In the genomic region with DNA sequence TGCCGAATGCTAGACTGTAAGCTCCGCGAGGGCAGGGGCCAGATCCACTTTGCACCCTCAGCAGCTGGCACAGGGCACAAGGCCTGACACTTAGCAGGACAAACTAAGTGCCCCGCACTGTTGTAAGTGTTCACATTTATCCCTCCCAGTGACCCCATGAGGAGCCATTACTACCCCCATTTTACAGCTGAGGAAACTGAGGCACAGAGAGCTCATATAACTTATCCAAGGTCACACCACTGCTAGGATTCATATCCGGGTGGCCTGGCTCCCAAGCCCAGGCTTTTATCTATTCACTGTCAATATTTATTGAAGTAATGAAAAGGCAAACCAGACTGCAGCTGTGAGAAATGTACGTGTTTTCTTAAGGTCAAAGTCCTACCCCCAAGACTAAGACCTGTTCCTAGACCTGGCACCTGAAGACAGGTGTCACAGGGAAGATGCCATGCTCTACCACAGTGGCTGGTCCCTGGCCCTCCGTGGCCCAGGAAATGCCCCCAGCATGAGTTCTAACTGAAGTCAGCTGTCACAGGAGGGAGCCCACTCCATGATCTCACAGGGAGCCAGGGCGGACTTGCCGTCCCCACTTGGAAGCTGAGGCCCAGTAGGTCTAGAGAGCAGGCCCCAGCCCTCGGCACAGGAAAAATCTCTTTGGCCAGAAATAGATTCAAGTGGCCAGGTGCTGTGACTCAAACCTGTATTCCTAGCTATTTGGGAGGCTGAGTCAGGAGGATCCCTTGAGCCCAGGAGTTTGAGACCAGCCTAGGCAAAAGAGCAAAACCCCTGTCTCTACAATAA, we compare ENCODE assay signal across 15 cellular contexts.
DNase-seq lines count a peak whose midpoint lies in the region; ATAC-seq, FAIRE-seq and TF ChIP-seq lines count a peak whose summit lies in the region.
"Had no signal": no experiment of that assay in that cellular context is flagged by ENCODE, and none has a peak within 500 bp of the region (broad histone marks: within the 10 kb centered on the region; RNA-seq: fewer than 3 reads in every experiment).

No MANE protein-coding gene starts in this region.

- CTCF ChIA-PET in HEK293 (lab: Yijun Ruan, JAX) (interaction anchor here (0.6 to 1.8 kb wide), 10 partner anchors 11 to 202 kb away, joined by 3 to 7 read pairs (median 3); no protein-coding TSS in a partner anchor), PC-3 (lab: Charles Lee) (no interaction called here)

- no peaks in the 10 kb centered on the region for H3K36me3 Mint-ChIP-seq in brain
- H3K36me3 Mint-ChIP-seq: activated naive CD4-positive, alpha-beta T cell treated with anti-CD3 and anti-CD28 coated beads, Interleukin-2, amount 50 U/mL, for 24 hours; CD8-positive, alpha-beta T cell; natural killer cell treated with Interleukin-12 subunit alpha and Interleukin-12 subunit beta and Interleukin-15 and Interleukin-18, amount 100 ng/mL, for 72 hours had no signal

- H3K4me1 ChIP-seq in HEK293 (ENCODE audit: control insufficient read depth, insufficient read depth, low read length), result no peaks in the 10 kb centered on the region
- peaks cover 50% of the 10 kb centered on the region for H3K4me1 ChIP-seq in lower lobe of right lung
- H3K4me1 ChIP-seq in small intestine (ENCODE audit: control insufficient read depth in 2 of 2, insufficient read depth in 1 of 2, low read depth in 1 of 2, low read length in 1 of 2), result peaks cover 7 to 11% of the 10 kb centered on the region in 2 donors
- peaks cover 21% of the 10 kb centered on the region for H3K4me1 ChIP-seq in PC-3 (ENCODE audit: insufficient read depth, low read length)

- no peaks in the 10 kb centered on the region for H3K9me3 Mint-ChIP-seq in brain
- H3K9me3 Mint-ChIP-seq: activated CD8-positive, alpha-beta T cell treated with anti-CD3 and anti-CD28 coated beads for 36 hours; activated naive CD4-positive, alpha-beta T cell treated with anti-CD3 and anti-CD28 coated beads, Interleukin-2, amount 50 U/mL, for 24 hours; CD8-positive, alpha-beta T cell; natural killer cell treated with Interleukin-12 subunit alpha and Interleukin-12 subunit beta and Interleukin-15 and Interleukin-18, amount 100 ng/mL, for 72 hours had no signal

- POLR2A ChIA-PET in HEK293 (lab: Yijun Ruan, JAX), result no interaction called here
- POLR2A ChIA-PET in PC-3 (lab: Charles Lee; ENCODE audit: unreplicated experiment), result no interaction called here

- H3F3A ChIP-seq in PC-3 (ENCODE audit: low read length, unreplicated experiment), result no peaks in the 10 kb centered on the region

- WGBS in small intestine, 3 donors, result 44 to 63% (median 51%) methylated on average over 10 of the region's 10 CpGs

- no peaks in the 10 kb centered on the region for H3K27me3 Mint-ChIP-seq in brain
- H3K27me3 Mint-ChIP-seq: activated CD8-positive, alpha-beta T cell treated with anti-CD3 and anti-CD28 coated beads for 36 hours; activated naive CD4-positive, alpha-beta T cell treated with anti-CD3 and anti-CD28 coated beads, Interleukin-2, amount 50 U/mL, for 24 hours; natural killer cell treated with Interleukin-12 subunit alpha and Interleukin-12 subunit beta and Interleukin-15 and Interleukin-18, amount 100 ng/mL, for 72 hours had no signal

- H3K27ac ChIP-seq in HEK293 (ENCODE audit: extremely low read depth, low read depth, low read length), result no peak overlapping the region
- H3K27ac ChIP-seq in lower lobe of right lung, result peak overlapping the region; percentile 82
- peak overlapping the region; percentile 92 to 93 for H3K27ac ChIP-seq in small intestine (ENCODE audit: low read depth in 1 of 2, low read length in 1 of 2)
- no peak overlapping the region for H3K27ac ChIP-seq in PC-3 (ENCODE audit: low read length)

- FAIRE-seq in small intestine (lab: Jason Lieb, UNC), result no peak

- peaks cover 50% of the 10 kb centered on the region for H3K4me1 Mint-ChIP-seq in brain
- H3K4me1 Mint-ChIP-seq: activated naive CD4-positive, alpha-beta T cell treated with anti-CD3 and anti-CD28 coated beads, Interleukin-2, amount 50 U/mL, for 24 hours had no signal

- no TSS peak for BruUV-seq in PC-3 (replicated peaks; lab: Mats Ljungman, UMichigan)

- H3K27ac Mint-ChIP-seq in brain, result peak overlapping the region in 3 of 5 experiments; percentile 28 to 62 (median 48)
- H3K27ac Mint-ChIP-seq: activated CD8-positive, alpha-beta T cell treated with anti-CD3 and anti-CD28 coated beads for 36 hours; activated naive CD4-positive, alpha-beta T cell treated with anti-CD3 and anti-CD28 coated beads, Interleukin-2, amount 50 U/mL, for 24 hours; CD8-positive, alpha-beta T cell; natural killer cell treated with Interleukin-12 subunit alpha and Interleukin-12 subunit beta and Interleukin-15 and Interleukin-18, amount 100 ng/mL, for 72 hours had no signal

- H3K27me3 ChIP-seq in lower lobe of right lung (ENCODE audit: low read depth) (no peaks in the 10 kb centered on the region), small intestine (ENCODE audit: control insufficient read depth in 2 of 2, insufficient read depth in 2 of 2, low read length in 2 of 2) (no peaks in the 10 kb centered on the region), PC-3 (ENCODE audit: low read length) (no peaks in the 10 kb centered on the region)
- H3K27me3 ChIP-seq: dorsolateral prefrontal cortex had no signal

- DNase-seq in lower lobe of right lung (no peak), small intestine (peak; percentile 85), PC-3 (no peak), D341Med (ENCODE audit: low spot score) (no peak)
- DNase-seq in stimulated activated CD4-positive, alpha-beta T cell treated with anti-CD3 and anti-CD28 coated beads, Interleukin-15, amount 100 ng/mL, for 24 hours, result no peak
- DNase-seq: activated CD8-positive, alpha-beta T cell treated with anti-CD3 and anti-CD28 coated beads for 36 hours; CD8-positive, alpha-beta T cell; dorsolateral prefrontal cortex; hypothalamus; stimulated activated CD4-positive, alpha-beta T cell treated with anti-CD3 and anti-CD28 coated beads, Interleukin-4, amount 100 ng/mL, for 4 hours had no signal

- TF ChIP-seq CTCF in HEK293 (tag by site-specific recombination; IDR thresholded peaks at IDR 0.05), result no peak
- no peak for TF ChIP-seq CTCF in brain (conservative IDR thresholded peaks at IDR 0.05)
- no peak for TF ChIP-seq CTCF in lower lobe of right lung (IDR thresholded peaks at IDR 0.05)
- no peak for TF ChIP-seq CTCF in PC-3 (conservative IDR thresholded peaks at IDR 0.05; ENCODE audit: low read depth, low read length)

- no peak overlapping the region for H3K4me3 Mint-ChIP-seq in brain
- H3K4me3 Mint-ChIP-seq: activated CD8-positive, alpha-beta T cell treated with anti-CD3 and anti-CD28 coated beads for 36 hours; activated naive CD4-positive, alpha-beta T cell treated with anti-CD3 and anti-CD28 coated beads, Interleukin-2, amount 50 U/mL, for 24 hours; CD8-positive, alpha-beta T cell; natural killer cell treated with Interleukin-12 subunit alpha and Interleukin-12 subunit beta and Interleukin-15 and Interleukin-18, amount 100 ng/mL, for 72 hours had no signal

- no peak overlapping the region for H3K4me2 ChIP-seq in PC-3 (ENCODE audit: low read length)

- H2AFZ ChIP-seq in PC-3 (ENCODE audit: low read length), result no peak overlapping the region

- no peak overlapping the region for H3K4me3 ChIP-seq in HEK293 (ENCODE audit: low read depth, low read length)
- no peak overlapping the region for H3K4me3 ChIP-seq in lower lobe of right lung
- no peak overlapping the region for H3K4me3 ChIP-seq in small intestine (ENCODE audit: low read depth in 1 of 2, low read length in 2 of 2)
- no peak overlapping the region for H3K4me3 ChIP-seq in PC-3 (ENCODE audit: low read length)
- H3K4me3 ChIP-seq: dorsolateral prefrontal cortex had no signal

- H3K9me3 ChIP-seq in HEK293 (ENCODE audit: control insufficient read depth, insufficient read depth, low read depth, low read length) (no peaks in the 10 kb centered on the region), lower lobe of right lung (no peaks in the 10 kb centered on the region), small intestine (ENCODE audit: control insufficient read depth, low read depth) (no peaks in the 10 kb centered on the region), PC-3 (ENCODE audit: low read length) (no peaks in the 10 kb centered on the region)

- no peak overlapping the region for H3K9ac ChIP-seq in PC-3 (ENCODE audit: low read length)

- ATAC-seq in lower lobe of right lung (no peak), PC-3 (no peak), HG02798 (IDR thresholded peaks at IDR 0.05; ENCODE audit: poor library complexity, unreplicated experiment) (no peak)
- ATAC-seq: activated CD8-positive, alpha-beta T cell treated with anti-CD3 and anti-CD28 coated beads for 36 hours; CD8-positive, alpha-beta T cell; natural killer cell treated with Interleukin-12 subunit alpha and Interleukin-12 subunit beta and Interleukin-15 and Interleukin-18, amount 100 ng/mL, for 72 hours had no signal

- no peaks in the 10 kb centered on the region for H3K79me2 ChIP-seq in PC-3 (ENCODE audit: low read length)

- H3K9me2 ChIP-seq in PC-3 (replicated peaks; ENCODE audit: low read length), result no peaks in the 10 kb centered on the region

- intact Hi-C loops in lower lobe of right lung (cut with DNase I) (no loop called here), PC-3 (cut with micrococcal nuclease) (no loop called here)

- no peaks in the 10 kb centered on the region for H3K36me3 ChIP-seq in HEK293 (ENCODE audit: control insufficient read depth in 2 of 2, insufficient read depth in 1 of 2, low read length in 2 of 2)
- no peaks in the 10 kb centered on the region for H3K36me3 ChIP-seq in lower lobe of right lung
- no peaks in the 10 kb centered on the region for H3K36me3 ChIP-seq in small intestine (ENCODE audit: control insufficient read depth in 2 of 2, insufficient read depth in 2 of 2, low read length in 2 of 2)
- H3K36me3 ChIP-seq in PC-3 (ENCODE audit: low read depth, low read length), result no peaks in the 10 kb centered on the region

- H4K20me1 ChIP-seq in PC-3 (ENCODE audit: low read length), result no peaks in the 10 kb centered on the region

Comparison
In these comparisons a context has a peak if more than half of its experiments do, and no peak if none do; other contexts are left out.
1. H3K27ac ChIP-seq: peak in lower lobe of right lung (single experiment) and small intestine (2 of 2); none in HEK293 (single experiment) and PC-3 (single experiment).